ENCODE assay signal across 17 cellular contexts in the genomic region with DNA sequence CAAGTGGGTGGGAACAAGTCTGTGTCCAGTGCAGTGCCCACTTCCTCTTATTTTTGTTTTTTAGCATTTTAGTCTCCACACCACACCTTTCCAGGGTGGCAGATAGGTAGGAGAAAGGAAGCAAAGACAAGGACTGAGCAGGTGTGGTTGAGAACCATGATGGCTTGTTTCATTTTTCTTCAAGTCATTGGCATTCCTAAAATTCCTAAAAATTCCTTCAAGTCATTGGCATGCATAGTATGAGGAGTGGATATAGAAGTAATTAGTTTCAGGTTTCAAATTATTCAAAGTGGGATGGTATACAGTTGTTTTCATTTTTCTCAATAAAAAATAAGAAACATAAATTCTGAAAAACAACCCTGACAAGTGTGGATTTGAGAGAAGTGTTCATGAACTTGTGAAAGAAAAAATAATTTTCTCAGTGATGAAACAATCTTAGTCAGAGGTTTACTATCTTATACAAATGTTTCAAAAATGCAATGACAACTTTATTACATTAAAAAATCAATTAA. TPM values are rescaled to one million over a fixed set of nuclear protein-coding genes. Genes with fewer than 3 reads are reported as not detected.
DNase-seq lines count a peak whose midpoint lies in the region; ATAC-seq, FAIRE-seq and TF ChIP-seq lines count a peak whose summit lies in the region.
"Had no signal": no experiment of that assay in that cellular context is flagged by ENCODE, and none has a peak within 500 bp of the region (broad histone marks: within the 10 kb centered on the region; RNA-seq: fewer than 3 reads in every experiment).

No MANE protein-coding gene starts in this region.

- H3K9me3 ChIP-seq in CD8-positive, alpha-beta T cell (ENCODE audit: low read length), result no peaks in the 10 kb centered on the region
- H3K9me3 ChIP-seq: BE2C had no signal

- H3K36me3 Mint-ChIP-seq in activated CD4-positive, alpha-beta T cell treated with anti-CD3 and anti-CD28 coated beads for 36 hours (ENCODE audit: low read depth), result no peaks in the 10 kb centered on the region
- H3K36me3 Mint-ChIP-seq in CD8-positive, alpha-beta T cell, result no peaks in the 10 kb centered on the region

- no peak for TF ChIP-seq POLR2A in GM12891 (IDR thresholded peaks at IDR 0.05; ENCODE audit: low read depth, low read length)

- H4K8ac ChIP-seq in mesendoderm (ENCODE audit: low read depth, low read length), result no peak overlapping the region

- POLR2A ChIA-PET in activated CD4-positive, alpha-beta T cell treated with anti-CD3 and anti-CD28 coated beads for 36 hours (lab: Charles Lee), result no interaction called here
- POLR2A ChIA-PET in CD8-positive, alpha-beta T cell (lab: Charles Lee), result interaction anchor here (0.9 kb wide), 1 partner anchor 14 kb away, joined by 4 read pairs; no protein-coding TSS in a partner anchor

- FAIRE-seq in GM12891 (lab: Jason Lieb, UNC), result no peak
- FAIRE-seq: GM18507 had no signal

- no peaks in the 10 kb centered on the region for H3K79me1 ChIP-seq in mesendoderm (ENCODE audit: low read length)

- H3K36me3 ChIP-seq in mesendoderm (ENCODE audit: control insufficient read depth, insufficient read depth, low read length), result no peaks in the 10 kb centered on the region
- no peaks in the 10 kb centered on the region for H3K36me3 ChIP-seq in CD8-positive, alpha-beta T cell (ENCODE audit: insufficient read depth, low read length)
- H3K36me3 ChIP-seq: BE2C had no signal

- no peak overlapping the region for H2BK15ac ChIP-seq in mesendoderm (replicated peaks; ENCODE audit: low read depth)

- no peaks in the 10 kb centered on the region for H3K27me3 ChIP-seq in mesendoderm (ENCODE audit: insufficient read depth, low read length, poor library complexity)
- no peaks in the 10 kb centered on the region for H3K27me3 ChIP-seq in CD8-positive, alpha-beta T cell (ENCODE audit: insufficient read depth, low read length)
- H3K27me3 ChIP-seq: BE2C had no signal

- no peaks in the 10 kb centered on the region for H3K79me2 ChIP-seq in mesendoderm (ENCODE audit: control insufficient read depth, insufficient read depth, low read length)

- H4K5ac ChIP-seq in mesendoderm (ENCODE audit: low read length), result no peak overlapping the region

- H3K9ac ChIP-seq in mesendoderm (ENCODE audit: low read length), result no peak overlapping the region

- H3K4ac ChIP-seq in mesendoderm (ENCODE audit: low read depth, low read length), result no peak overlapping the region

- peaks cover 4% of the 10 kb centered on the region for H3K4me1 ChIP-seq in mesendoderm (ENCODE audit: control insufficient read depth, low read depth, low read length)
- H3K4me1 ChIP-seq in CD8-positive, alpha-beta T cell (ENCODE audit: insufficient read depth, low read length), result no peaks in the 10 kb centered on the region
- H3K4me1 ChIP-seq: BE2C had no signal

- no peak overlapping the region for H3K4me3 Mint-ChIP-seq in activated CD4-positive, alpha-beta T cell treated with anti-CD3 and anti-CD28 coated beads for 36 hours
- no peak overlapping the region for H3K4me3 Mint-ChIP-seq in CD8-positive, alpha-beta T cell
- H3K4me3 Mint-ChIP-seq: CD8-positive, alpha-beta memory T cell had no signal

- no peak overlapping the region for H2BK5ac ChIP-seq in mesendoderm (ENCODE audit: low read length)

- intact Hi-C loops in activated CD4-positive, alpha-beta T cell treated with anti-CD3 and anti-CD28 coated beads for 36 hours (cut with DNase I, micrococcal nuclease), result no loop called here
- intact Hi-C loops in CD8-positive, alpha-beta T cell (cut with DNase I, micrococcal nuclease), result loop anchor here in 1 of 2 experiments (10.0 kb wide), 1 partner anchor 55 kb away; no protein-coding TSS in a partner anchor

- H3K4me2 ChIP-seq in mesendoderm (ENCODE audit: low read length), result no peak overlapping the region

- no peak overlapping the region for H2AK5ac ChIP-seq in mesendoderm (ENCODE audit: low read length)

- H3K27me3 Mint-ChIP-seq in activated CD4-positive, alpha-beta T cell treated with anti-CD3 and anti-CD28 coated beads for 36 hours, result peaks cover 5% of the 10 kb centered on the region
- peaks cover 7% of the 10 kb centered on the region for H3K27me3 Mint-ChIP-seq in CD8-positive, alpha-beta T cell (ENCODE audit: low read depth)

- no peak for ATAC-seq in activated CD4-positive, alpha-beta T cell treated with anti-CD3 and anti-CD28 coated beads for 36 hours
- no peak for ATAC-seq in CD8-positive, alpha-beta T cell
- ATAC-seq: Panc1 had no signal

- H3K27ac Mint-ChIP-seq in activated CD4-positive, alpha-beta T cell treated with anti-CD3 and anti-CD28 coated beads for 36 hours, result no peak overlapping the region
- H3K27ac Mint-ChIP-seq in CD8-positive, alpha-beta T cell, result no peak overlapping the region
- H3K27ac Mint-ChIP-seq: CD8-positive, alpha-beta memory T cell had no signal

- H3K23ac ChIP-seq in mesendoderm (ENCODE audit: low read length), result no peak overlapping the region

- H3K9me3 Mint-ChIP-seq in activated CD4-positive, alpha-beta T cell treated with anti-CD3 and anti-CD28 coated beads for 36 hours (ENCODE audit: low read depth), result no peaks in the 10 kb centered on the region
- H3K9me3 Mint-ChIP-seq in CD8-positive, alpha-beta T cell, result no peaks in the 10 kb centered on the region
- H3K9me3 Mint-ChIP-seq: CD8-positive, alpha-beta memory T cell had no signal

- peak; percentile 65 for DNase-seq in AG10803 (ENCODE audit: low read depth)
- no peak for DNase-seq in GM12891 (ENCODE audit: insufficient read length, low spot score)
- DNase-seq in astrocyte of the hippocampus (ENCODE audit: low read depth, low spot score), result peak; percentile 18
- peak; percentile 75 for DNase-seq in mesendoderm
- DNase-seq in amygdala (lab: John Stamatoyannopoulos, UW), result no peak
- DNase-seq in activated CD4-positive, alpha-beta T cell treated with anti-CD3 and anti-CD28 coated beads for 36 hours, result no peak
- no peak for DNase-seq in DMS153 (lab: John Stamatoyannopoulos, UW)
- DNase-seq in CD8-positive, alpha-beta T cell, result no peak
- DNase-seq: BE2C; CD8-positive, alpha-beta memory T cell; Karpas-422; NCI-H187 treated with DMSO at 0.1 percent for 48 hours; NCI-H446 treated with DMSO at 0.1 percent for 48 hours; NCI-H774; Right ventricle myocardium superior had no signal

- H2BK120ac ChIP-seq in mesendoderm (ENCODE audit: low read depth, low read length), result no peak overlapping the region

- CTCF ChIA-PET in activated CD4-positive, alpha-beta T cell treated with anti-CD3 and anti-CD28 coated beads for 36 hours (lab: Charles Lee), result no interaction called here
- CTCF ChIA-PET in CD8-positive, alpha-beta T cell (lab: Charles Lee), result no interaction called here

- TF ChIP-seq CTCF in AG10803 (conservative IDR thresholded peaks at IDR 0.05; ENCODE audit: low read length), result no peak
- no peak for TF ChIP-seq CTCF in CD8-positive, alpha-beta T cell (IDR thresholded peaks at IDR 0.05)

- H3K4me3 ChIP-seq in AG10803 (ENCODE audit: low read length) (no peak overlapping the region), mesendoderm (ENCODE audit: low read length) (no peak overlapping the region)
- H3K4me3 ChIP-seq in CD8-positive, alpha-beta T cell (ENCODE audit: low read depth, low read length), result no peak overlapping the region

- no peak overlapping the region for H3K27ac ChIP-seq in mesendoderm (ENCODE audit: low read depth, low read length)
- no peak overlapping the region for H3K27ac ChIP-seq in CD8-positive, alpha-beta T cell (ENCODE audit: low read depth, low read length)

- peak overlapping the region; percentile 15 for H3K56ac ChIP-seq in mesendoderm (ENCODE audit: low read length)

- H3K4me1 Mint-ChIP-seq in activated CD4-positive, alpha-beta T cell treated with anti-CD3 and anti-CD28 coated beads for 36 hours, result no peaks in the 10 kb centered on the region
- no peaks in the 10 kb centered on the region for H3K4me1 Mint-ChIP-seq in CD8-positive, alpha-beta T cell (ENCODE audit: low read depth)
- H3K4me1 Mint-ChIP-seq: CD8-positive, alpha-beta memory T cell had no signal

- H3K18ac ChIP-seq in mesendoderm (ENCODE audit: low read length), result no peak overlapping the region

TF ChIP-seq in GM12891, 5 proteins besides CTCF, POLR2A, EP300 and RAD21:
- TF ChIP-seq SPI1 (IDR thresholded peaks at IDR 0.05; ENCODE audit: low read depth, low read length), result peak; percentile 41; the same call in 1 of the 2 replicates
- no peak for TF ChIP-seq POU2F2 (IDR thresholded peaks at IDR 0.05; ENCODE audit: low read depth, low read length)

RNA-seq across cellular contexts. Expression of a gene that starts 22.3 kb away (rescaled TPM):
- polyA plus RNA-seq in GM12891 (2012; ENCODE audit: low read depth, missing spikeins), result 2.1 TPM
- 3.1 TPM for polyA plus RNA-seq in mesendoderm (2013, experiment 1 of 2)
- polyA plus RNA-seq in mesendoderm (2013, experiment 2 of 2), result 3.0 TPM
- total RNA-seq in activated CD4-positive, alpha-beta T cell treated with anti-CD3 and anti-CD28 coated beads for 36 hours, result 10 to 100 TPM; 26.2 to 41.8 TPM
- 10 to 100 TPM; 50.4 to 62.4 TPM for total RNA-seq in CD8-positive, alpha-beta T cell

RNA-seq across cellular contexts. Expression of a gene that starts 46.4 kb away (rescaled TPM):
- 56.1 TPM for polyA plus RNA-seq in GM12891 (2012; ENCODE audit: low read depth, missing spikeins)
- polyA plus RNA-seq in mesendoderm (2013, experiment 1 of 2), result 71.4 TPM
- polyA plus RNA-seq in mesendoderm (2013, experiment 2 of 2), result 71.4 TPM
- total RNA-seq in activated CD4-positive, alpha-beta T cell treated with anti-CD3 and anti-CD28 coated beads for 36 hours, result 10 to 100 TPM; 27.3 to 44.1 TPM
- total RNA-seq in CD8-positive, alpha-beta T cell, result 10 to 100 TPM; 25.5 to 27.6 TPM

Comparison
In these comparisons a context has a peak if more than half of its experiments do, and no peak if none do; other contexts are left out.
1. DNase-seq: peak in AG10803 (single experiment), astrocyte of the hippocampus (single experiment) and mesendoderm (single experiment); none in GM12891 (single experiment), amygdala (0 of 56), activated CD4-positive, alpha-beta T cell treated with anti-CD3 and anti-CD28 coated beads for 36 hours (single experiment), DMS153 (single experiment) and CD8-positive, alpha-beta T cell (0 of 7).